In the genomic region with DNA sequence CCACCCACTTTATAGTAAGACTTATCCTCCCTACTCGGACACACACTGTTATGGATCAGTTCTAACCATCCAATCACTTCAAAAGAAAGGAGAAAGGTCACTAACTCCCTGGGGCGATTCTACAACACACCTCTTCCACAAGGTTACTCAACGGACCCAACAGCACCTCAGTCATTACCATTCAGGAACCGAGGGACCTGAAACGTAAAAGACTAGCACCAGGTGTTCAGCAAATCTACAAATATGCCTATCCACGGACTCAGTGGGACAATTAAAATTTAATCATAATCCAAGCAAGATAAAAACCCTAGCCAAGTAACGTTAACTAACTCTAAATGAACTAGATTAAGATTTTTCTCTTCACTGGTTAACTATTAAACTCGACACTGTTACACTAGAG, we compare ENCODE assay signal across 8 cellular contexts. TPM values are rescaled to one million over a fixed set of nuclear protein-coding genes. Genes with fewer than 3 reads are reported as not detected.
A peak's percentile ranks its signal among the peaks of the same experiment; 100 is the strongest.
DNase-seq lines count a peak whose midpoint lies in the region; ATAC-seq and TF ChIP-seq lines count a peak whose summit lies in the region.

No MANE protein-coding gene starts in this region.

- peaks cover 59% of the 10 kb centered on the region for H3K36me3 ChIP-seq in KOPT-K1 (ENCODE audit: insufficient read depth, low read length)

- ATAC-seq in GM19023 (IDR thresholded peaks at IDR 0.05; ENCODE audit: unreplicated experiment) (no peak), HG03196 (IDR thresholded peaks at IDR 0.05; ENCODE audit: unreplicated experiment) (no peak)

- no peaks in the 10 kb centered on the region for H3K9me3 ChIP-seq in KOPT-K1 (ENCODE audit: insufficient read depth, low read length, poor library complexity, severe bottlenecking)

- TF ChIP-seq CTCF in AG09309 (IDR thresholded peaks at IDR 0.05; ENCODE audit: control insufficient read depth, insufficient read depth, low read depth, low read length, missing control alignments) (no peak), choroid plexus epithelial cell (conservative IDR thresholded peaks at IDR 0.05; ENCODE audit: low read depth, low read length) (no peak)

- peak overlapping the region; percentile 93 for H3K27ac ChIP-seq in KOPT-K1 (ENCODE audit: low read depth, low read length, poor library complexity, severe bottlenecking)

- peak overlapping the region; percentile 84 for H3K4me3 ChIP-seq in AG09309 (ENCODE audit: control insufficient read depth, low read depth, low read length)
- peak overlapping the region; percentile 80 for H3K4me3 ChIP-seq in choroid plexus epithelial cell (ENCODE audit: low read depth, low read length)

- no peak for DNase-seq in AG09309 (ENCODE audit: low read depth)
- no peak for DNase-seq in choroid plexus epithelial cell (ENCODE audit: low read depth)
- peak; percentile 2 for DNase-seq in myocyte (ENCODE audit: low read depth)
- DNase-seq in hepatic stellate cell (ENCODE audit: low spot score): no peak
- DNase-seq in activated CD4-positive, alpha-beta T cell treated with anti-CD3 and anti-CD28 coated beads for 4 hours: no peak

RNA-seq across cellular contexts. Expression of a gene that starts 1.6 kb away (rescaled TPM):
- 8.0 and 8.6 TPM in 2 replicates for total RNA-seq in myocyte
- 46.2 TPM for polyA plus RNA-seq in myocyte (2012)

RNA-seq across cellular contexts. Expression of a gene that starts 2.6 kb away (rescaled TPM):
- 19.7 and 30.9 TPM in 2 replicates for total RNA-seq in myocyte
- polyA plus RNA-seq in myocyte (2012): 33.3 TPM

RNA-seq across cellular contexts. Expression of a gene that starts 18.2 kb away (rescaled TPM):
- not detected in 2 replicates for total RNA-seq in myocyte
- polyA plus RNA-seq in myocyte (2012): 0.53 TPM

RNA-seq across cellular contexts. Expression of a gene that starts 18.5 kb away (rescaled TPM):
- total RNA-seq in myocyte: 40.8 and 49.8 TPM in 2 replicates
- 82.1 TPM for polyA plus RNA-seq in myocyte (2012)

RNA-seq across cellular contexts. Expression of a gene that starts 28.3 kb away (rescaled TPM):
- 6.6 TPM in 2 replicates for total RNA-seq in myocyte
- polyA plus RNA-seq in myocyte (2012): 3.7 TPM
